ENCODE assay signal across 10 cellular contexts in the genomic region with DNA sequence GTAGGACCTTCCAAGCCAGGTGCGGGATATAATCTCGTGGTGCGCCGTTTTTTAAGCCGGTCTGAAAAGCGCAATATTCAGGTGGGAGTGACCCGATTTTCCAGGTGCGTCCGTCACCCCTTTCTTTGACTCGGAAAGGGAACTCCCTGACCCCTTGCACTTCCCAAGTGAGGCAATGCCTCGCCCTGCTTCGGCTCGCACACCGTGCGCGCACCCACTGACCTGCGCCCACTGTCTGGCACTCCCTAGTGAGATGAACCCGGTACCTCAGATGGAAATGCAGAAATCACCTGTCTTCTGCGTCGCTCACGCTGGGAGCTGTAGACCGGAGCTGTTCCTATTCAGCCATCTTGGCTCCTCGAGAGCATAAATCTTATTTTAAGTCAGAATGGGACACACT. TPM values are rescaled to one million over a fixed set of nuclear protein-coding genes. Genes with fewer than 3 reads are reported as not detected.
"Had no signal": no experiment of that assay in that cellular context is flagged by ENCODE, and none has a peak within 500 bp of the region (broad histone marks: within the 10 kb centered on the region; RNA-seq: fewer than 3 reads in every experiment).

No MANE protein-coding gene starts in this region.

RNA-seq across cellular contexts. Expression of a gene that starts 12.7 kb away (rescaled TPM):
- total RNA-seq: activated CD4-positive, alpha-beta T cell treated with anti-CD3 and anti-CD28 coated beads, Interleukin-2, amount 10 ng/mL, durations not matched to agents 24 days and 14 days; activated CD8-positive, alpha-beta memory T cell treated with anti-CD3 and anti-CD28 coated beads for 36 hours; activated CD8-positive, alpha-beta T cell treated with anti-CD3 and anti-CD28 coated beads for 36 hours; activated naive CD8-positive, alpha-beta T cell treated with anti-CD3 and anti-CD28 coated beads for 36 hours; activated T-cell treated with anti-CD3 and anti-CD28 coated beads, Interleukin-2, amount 50 U/mL, for 72 hours; activated T-helper 17 cell treated with anti-CD3 and anti-CD28 coated beads, Interleukin-2, amount 50 U/mL, for 72 hours; ascending aorta; cardiac muscle cell; T-helper 2 cell treated with Interferon-gamma antibody and Interleukin-4, amounts not matched to agents 100 ng/mL and 5 ng/mL, for 36 hours had no signal
- polyA plus RNA-seq: adipose tissue, cardiac muscle cell had no signal

RNA-seq across cellular contexts. Expression of a gene that starts 52.1 kb away (rescaled TPM):
- total RNA-seq: cardiac muscle cell had no signal
- polyA plus RNA-seq: cardiac muscle cell had no signal
